In the genomic region with DNA sequence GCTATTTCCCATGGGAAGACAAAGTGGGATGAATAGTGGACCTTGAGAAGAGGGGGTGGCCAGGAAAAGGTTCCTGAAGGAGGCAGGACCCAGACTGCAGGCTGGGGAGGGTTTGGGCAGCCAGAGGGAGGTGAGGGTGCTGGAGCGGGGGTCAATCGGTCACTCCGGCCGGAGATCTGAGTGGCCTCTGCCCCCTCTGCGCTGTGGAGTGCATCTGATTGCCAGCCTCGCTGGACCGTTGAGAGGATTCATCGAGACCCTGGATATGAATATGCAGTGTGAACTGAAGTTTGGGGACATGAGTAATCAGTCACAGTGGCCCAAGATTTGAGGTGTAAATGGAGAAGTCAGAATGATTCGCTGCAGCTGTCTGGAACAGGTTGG, we compare ENCODE assay signal across 6 cellular contexts. TPM values are rescaled to one million over a fixed set of nuclear protein-coding genes. Genes with fewer than 3 reads are reported as not detected.
A peak's percentile ranks its signal among the peaks of the same experiment; 100 is the strongest.
DNase-seq lines count a peak whose midpoint lies in the region; TF ChIP-seq lines count a peak whose summit lies in the region.

No MANE protein-coding gene starts in this region.

- intact Hi-C loops in vagina (cut with DNase I) = no loop called here

- H3K4me3 ChIP-seq in iPS-15b (ENCODE audit: low read depth, low read length) (peak overlapping the region; percentile 100), vagina (peak overlapping the region; percentile 91 to 99)

- H3K36me3 ChIP-seq in iPS-15b (ENCODE audit: control insufficient read depth, insufficient read depth, low read length) (peaks cover 4% of the 10 kb centered on the region), vagina (no peaks in the 10 kb centered on the region)

- H3K27me3 ChIP-seq in iPS-15b (ENCODE audit: control insufficient read depth, insufficient read depth, low read length) = no peaks in the 10 kb centered on the region
- no peaks in the 10 kb centered on the region for H3K27me3 ChIP-seq in vagina

- H3K9me3 ChIP-seq in iPS-15b (ENCODE audit: control insufficient read depth, insufficient read depth, low read length) = no peaks in the 10 kb centered on the region
- H3K9me3 ChIP-seq in vagina = no peaks in the 10 kb centered on the region

- H3K27ac ChIP-seq in vagina = peak overlapping the region; percentile 98

- no peak for TF ChIP-seq CTCF in vagina (IDR thresholded peaks at IDR 0.05)

- TF ChIP-seq POLR2A in vagina (IDR thresholded peaks at IDR 0.05) = no peak

- H3K4me1 ChIP-seq in iPS-15b (ENCODE audit: control insufficient read depth, insufficient read depth, low read length) (peaks cover 6% of the 10 kb centered on the region), vagina (peaks cover 48% of the 10 kb centered on the region)

- peak; percentile 37 for DNase-seq in stimulated activated CD4-positive, alpha-beta T cell treated with anti-CD3 and anti-CD28 coated beads, Interleukin-1b, Interleukin-23, amount 100 ng/mL, for 48 hours
- DNase-seq in stimulated activated CD4-positive, alpha-beta T cell treated with anti-CD3 and anti-CD28 coated beads, Interleukin-2, amount 100 ng/mL, for 24 hours = no peak
- DNase-seq in vagina (ENCODE audit: extremely low spot score in 2 of 2) = no peak
- no peak for DNase-seq in RPMI8226
- no peak for DNase-seq in NCI-H1694 treated with DMSO at 0.1 percent for 48 hours (lab: John Stamatoyannopoulos, UW)

- peak overlapping the region; percentile 99 for H3K9ac ChIP-seq in iPS-15b (ENCODE audit: low read depth, low read length)

RNA-seq across cellular contexts. Expression of gene ZNF580, which starts 5.5 kb away (rescaled TPM):
- total RNA-seq in vagina = 30.9 TPM

RNA-seq across cellular contexts. Expression of gene ZNF581, which starts 8.1 kb away (rescaled TPM):
- total RNA-seq in vagina = 15.5 TPM

RNA-seq across cellular contexts. Expression of gene ZNF784, which starts 11.0 kb away (rescaled TPM):
- 5.2 TPM for total RNA-seq in vagina

RNA-seq across cellular contexts. Expression of gene CCDC106, which starts 12.7 kb away (rescaled TPM):
- total RNA-seq in vagina = 8.3 TPM

RNA-seq across cellular contexts. Expression of gene U2AF2, which starts 19.5 kb away (rescaled TPM):
- 145 TPM for total RNA-seq in vagina
